25 cellular contexts compared by ENCODE assay signal in genomic region chr9:31612336-31613030, GRCh38.
DNase-seq lines count a peak whose midpoint lies in the region; ATAC-seq and TF ChIP-seq lines count a peak whose summit lies in the region.
"Had no signal": no experiment of that assay in that cellular context is flagged by ENCODE, and none has a peak within 500 bp of the region (broad histone marks: within the 10 kb centered on the region; RNA-seq: fewer than 3 reads in every experiment).

No MANE protein-coding gene starts in this region.

- DNase-seq in HT1080 (ENCODE audit: low read depth) (peak; percentile 41), brain microvascular endothelial cell (peak; percentile 27), fibroblast of the aortic adventitia (ENCODE audit: low read depth) (peak; percentile 3), renal cortical epithelial cell (ENCODE audit: low read depth) (peak; percentile 15)
- DNase-seq: activated CD4-positive, alpha-beta T cell treated with anti-CD3 and anti-CD28 coated beads, Interleukin-2, amount 10 ng/mL, durations not matched to agents 24 days and 14 days; activated CD8-positive, alpha-beta memory T cell treated with anti-CD3 and anti-CD28 coated beads for 24 hours; activated T-cell treated with anti-CD3 and anti-CD28 coated beads for 4 hours; DMS153; esophagus squamous epithelium; H7; hypothalamus; left ventricle myocardium inferior; naive thymus-derived CD4-positive, alpha-beta T cell; NCI-H1417; NCI-H2081 treated with DMSO at 0.1 percent for 48 hours; NCI-H345; NCI-H774; stimulated activated CD4-positive, alpha-beta T cell treated with anti-CD3 and anti-CD28 coated beads, Interleukin-4, amount 100 ng/mL, for 4 hours had no signal

- H3K4me3 ChIP-seq in brain microvascular endothelial cell (ENCODE audit: low read depth, low read length) (no peak overlapping the region), fibroblast of the aortic adventitia (ENCODE audit: low read depth, low read length) (no peak overlapping the region)
- H3K4me3 ChIP-seq: BLaER1 treated with 17β-estradiol and CSF1 and Interleukin-3, amounts not matched to agents 10 nM and 100 nM; esophagus squamous epithelium; left ventricle myocardium inferior; tibial nerve had no signal

- in situ Hi-C loops in brain microvascular endothelial cell (cut with HindIII; ENCODE audit: low pct_ligation_motif_present, low sequenced_read_pairs) = no loop called here

- peak overlapping the region; percentile 65 for H3K27ac ChIP-seq in brain microvascular endothelial cell
- H3K27ac ChIP-seq: BLaER1 treated with 17β-estradiol and CSF1 and Interleukin-3, amounts not matched to agents 10 nM and 100 nM; esophagus squamous epithelium; KMS-11; left ventricle myocardium inferior; tibial nerve had no signal

- H3K27me3 ChIP-seq in brain microvascular endothelial cell (replicated peaks) = no peaks in the 10 kb centered on the region
- H3K27me3 ChIP-seq: BLaER1 treated with 17β-estradiol and CSF1 and Interleukin-3, amounts not matched to agents 10 nM and 100 nM; esophagus squamous epithelium; tibial nerve had no signal

- H3K36me3 ChIP-seq in brain microvascular endothelial cell (replicated peaks) = no peaks in the 10 kb centered on the region
- H3K36me3 ChIP-seq: BLaER1 treated with 17β-estradiol and CSF1 and Interleukin-3, amounts not matched to agents 10 nM and 100 nM; esophagus squamous epithelium; left ventricle myocardium inferior; tibial nerve had no signal

- ATAC-seq in HG03025 (IDR thresholded peaks at IDR 0.05; ENCODE audit: low FRiP score, unreplicated experiment) = no peak
- ATAC-seq in GM18511 (IDR thresholded peaks at IDR 0.05; ENCODE audit: unreplicated experiment) = no peak
- no peak for ATAC-seq in GM19328 (IDR thresholded peaks at IDR 0.05; ENCODE audit: unreplicated experiment)
- ATAC-seq: naive thymus-derived CD4-positive, alpha-beta T cell; sciatic nerve had no signal

- TF ChIP-seq CTCF in brain microvascular endothelial cell (IDR thresholded peaks at IDR 0.05; ENCODE audit: low read depth, low read length, missing control alignments) = no peak
- no peak for TF ChIP-seq CTCF in fibroblast of the aortic adventitia (IDR thresholded peaks at IDR 0.05; ENCODE audit: insufficient read depth, low read length)
